Comparison of ENCODE assay signal across 22 cellular contexts in genomic region chr9:124598048-124598447, GRCh38.
"Had no signal": no experiment of that assay in that cellular context is flagged by ENCODE, and none has a peak within 500 bp of the region (broad histone marks: within the 10 kb centered on the region; RNA-seq: fewer than 3 reads in every experiment).

No MANE protein-coding gene starts in this region.

- H3K4me1 Mint-ChIP-seq: naive thymus-derived CD4-positive, alpha-beta T cell; stimulated activated naive CD8-positive, alpha-beta T cell treated with anti-CD3 and anti-CD28 coated beads, Interleukin-15, amount 100 ng/mL, for 72 hours had no signal

- H3K9me3 Mint-ChIP-seq: stimulated activated naive B cell treated with anti-CD40 and anti-IgM and Interleukin-4, amounts not matched to agents 10 μg/mL and 1 μg/mL and 100 μg/mL, for 72 hours; stimulated activated naive CD8-positive, alpha-beta T cell treated with anti-CD3 and anti-CD28 coated beads, Interleukin-15, amount 100 ng/mL, for 72 hours had no signal

- DNase-seq: cortex of kidney; dorsolateral prefrontal cortex; effector CD8-positive, alpha-beta T cell; heart right ventricle; hypothalamus; kidney glomerular epithelial cell; mammary epithelial cell; naive thymus-derived CD4-positive, alpha-beta T cell; nephron progenitor cell; posterior cingulate gyrus; sigmoid colon; stimulated activated CD4-positive, alpha-beta T cell treated with anti-CD3 and anti-CD28 coated beads, Interleukin-2, amount 100 ng/mL, for 24 hours; stimulated activated CD4-positive, alpha-beta T cell treated with anti-CD3 and anti-CD28 coated beads, Interleukin-4, amount 100 ng/mL, for 4 hours; stimulated activated naive B cell treated with anti-CD40 and anti-IgM and Interleukin-4, amounts not matched to agents 10 μg/mL and 1 μg/mL and 100 μg/mL, for 72 hours; stimulated activated naive CD8-positive, alpha-beta T cell treated with anti-CD3 and anti-CD28 coated beads, Interleukin-15, amount 100 ng/mL, for 72 hours; transverse colon had no signal

- ATAC-seq: esophagus mucosa; heart right ventricle; naive thymus-derived CD4-positive, alpha-beta T cell; stimulated activated naive B cell treated with anti-CD40 and anti-IgM and Interleukin-4, amounts not matched to agents 10 μg/mL and 1 μg/mL and 100 μg/mL, for 72 hours; stimulated activated naive CD8-positive, alpha-beta T cell treated with anti-CD3 and anti-CD28 coated beads, Interleukin-15, amount 100 ng/mL, for 72 hours had no signal

- H3K27ac Mint-ChIP-seq: naive thymus-derived CD4-positive, alpha-beta T cell; stimulated activated naive B cell treated with anti-CD40 and anti-IgM and Interleukin-4, amounts not matched to agents 10 μg/mL and 1 μg/mL and 100 μg/mL, for 72 hours had no signal

- FAIRE-seq: frontal cortex, islet of Langerhans had no signal

- H3K9me3 ChIP-seq: heart right ventricle, neutrophil, sigmoid colon, thoracic aorta, transverse colon had no signal

- H3K27ac ChIP-seq: dorsolateral prefrontal cortex, heart right ventricle, neutrophil, sigmoid colon, skin epidermis, thoracic aorta, transverse colon had no signal

- H3K27me3 ChIP-seq: dorsolateral prefrontal cortex, heart right ventricle, neutrophil, sigmoid colon, transverse colon had no signal

- H3K36me3 ChIP-seq: heart right ventricle, neutrophil, sigmoid colon, thoracic aorta, transverse colon had no signal

- H3K4me3 ChIP-seq: dorsolateral prefrontal cortex, heart right ventricle, sigmoid colon, skin epidermis, thoracic aorta, transverse colon had no signal

- H3K4me3 Mint-ChIP-seq: naive thymus-derived CD4-positive, alpha-beta T cell; stimulated activated naive B cell treated with anti-CD40 and anti-IgM and Interleukin-4, amounts not matched to agents 10 μg/mL and 1 μg/mL and 100 μg/mL, for 72 hours; stimulated activated naive CD8-positive, alpha-beta T cell treated with anti-CD3 and anti-CD28 coated beads, Interleukin-15, amount 100 ng/mL, for 72 hours had no signal
